Comparison of ENCODE assay signal across 9 cellular contexts in genomic region chr12:64181504-64182291, GRCh38. TPM values are rescaled to one million over a fixed set of nuclear protein-coding genes. Genes with fewer than 3 reads are reported as not detected.
DNase-seq lines count a peak whose midpoint lies in the region; ATAC-seq, FAIRE-seq and TF ChIP-seq lines count a peak whose summit lies in the region.
"Had no signal": no experiment of that assay in that cellular context is flagged by ENCODE, and none has a peak within 500 bp of the region (broad histone marks: within the 10 kb centered on the region; RNA-seq: fewer than 3 reads in every experiment).

No MANE protein-coding gene starts in this region.

- H3K27ac ChIP-seq in keratinocyte (ENCODE audit: control insufficient read depth, insufficient read depth, low read length) (peak overlapping the region; percentile 87), subcutaneous abdominal adipose tissue (ENCODE audit: low read depth, low read length) (peak overlapping the region; percentile 95)

- no peaks in the 10 kb centered on the region for H3K9me1 ChIP-seq in keratinocyte (ENCODE audit: control insufficient read depth, extremely low read depth, insufficient read depth, low read length)

- peak; percentile 98 for FAIRE-seq in keratinocyte (lab: Jason Lieb, UNC)

- peak overlapping the region in 1 of 5 experiments; percentile 12 for H3K4me3 Mint-ChIP-seq in brain
- H3K4me3 Mint-ChIP-seq: activated naive CD8-positive, alpha-beta T cell had no signal

- H3K9me3 Mint-ChIP-seq in brain: peaks cover 0 to 3% (median 0%) of the 10 kb centered on the region in 5 experiments

- DNase-seq in NCI-H2107 treated with DMSO at 0.1 percent for 48 hours (lab: John Stamatoyannopoulos, UW; ENCODE audit: unreplicated experiment) (peak; percentile 57), NCI-H2107 (lab: John Stamatoyannopoulos, UW) (no peak), NCI-H1694 treated with DMSO at 0.1 percent for 48 hours (lab: John Stamatoyannopoulos, UW) (peak; percentile 21), keratinocyte (ENCODE audit: low read depth, low spot score) (peak; percentile 94)
- no peak for DNase-seq in activated CD4-positive, CD25-positive, alpha-beta regulatory T cell treated with anti-CD3 and anti-CD28 coated beads, Interleukin-2, amount 50 U/mL, for 72 hours

- no peaks in the 10 kb centered on the region for H3K27me3 ChIP-seq in keratinocyte (ENCODE audit: control insufficient read depth, extremely low read depth, insufficient read depth, low read length)
- no peaks in the 10 kb centered on the region for H3K27me3 ChIP-seq in subcutaneous abdominal adipose tissue (ENCODE audit: control insufficient read depth in 5 of 5, insufficient read depth in 4 of 5, low read length in 5 of 5)

- H3K4me1 ChIP-seq in keratinocyte (ENCODE audit: control insufficient read depth, extremely low read depth, insufficient read depth, low read length): peaks cover 39% of the 10 kb centered on the region
- H3K4me1 ChIP-seq in subcutaneous abdominal adipose tissue (ENCODE audit: control insufficient read depth in 5 of 5, insufficient read depth in 5 of 5, low read length in 5 of 5): peaks cover 11 to 28% (median 22%) of the 10 kb centered on the region in 5 donors

- peak overlapping the region in 3 of 5 experiments; percentile 25 to 80 (median 71) for H3K27ac Mint-ChIP-seq in brain
- H3K27ac Mint-ChIP-seq: activated naive CD8-positive, alpha-beta T cell had no signal

- peaks cover 30% of the 10 kb centered on the region for H3K4me1 Mint-ChIP-seq in brain

- dilution Hi-C loops in keratinocyte (cut with MboI; ENCODE audit: extremely low pct_ligation_motif_present, low sequenced_read_pairs): no loop called here

- H3K36me3 ChIP-seq in keratinocyte (ENCODE audit: control insufficient read depth in 2 of 2, extremely low read depth in 1 of 2, insufficient read depth in 2 of 2, low read length in 2 of 2): no peaks in the 10 kb centered on the region
- no peaks in the 10 kb centered on the region for H3K36me3 ChIP-seq in subcutaneous abdominal adipose tissue (ENCODE audit: control insufficient read depth in 5 of 5, insufficient read depth in 5 of 5, low read length in 5 of 5)

- H3K27me3 Mint-ChIP-seq in brain: no peaks in the 10 kb centered on the region
- H3K27me3 Mint-ChIP-seq: activated naive CD8-positive, alpha-beta T cell had no signal

- ATAC-seq in HG03432 (IDR thresholded peaks at IDR 0.05; ENCODE audit: unreplicated experiment): no peak

- H3K4me2 ChIP-seq in keratinocyte (ENCODE audit: control insufficient read depth, extremely low read depth, insufficient read depth, low read depth, low read length): peak overlapping the region; percentile 46

- TF ChIP-seq CTCF in brain (conservative IDR thresholded peaks at IDR 0.05): peak; percentile 77 to 79
- TF ChIP-seq CTCF in keratinocyte (optimal IDR thresholded peaks at IDR 0.05 in 1 of 3, IDR thresholded peaks at IDR 0.05 in 1 of 3, conservative IDR thresholded peaks at IDR 0.05 in 1 of 3; ENCODE audit: extremely low read depth in 1 of 3, insufficient read depth in 2 of 3, low read length in 3 of 3): peak; percentile 58 to 78 (median 64)

- H3K79me2 ChIP-seq in keratinocyte (ENCODE audit: control insufficient read depth, insufficient read depth, low read length): no peaks in the 10 kb centered on the region

- H2AFZ ChIP-seq in keratinocyte (ENCODE audit: control insufficient read depth, low read length): peak overlapping the region; percentile 43

- H3K36me3 Mint-ChIP-seq in brain: no peaks in the 10 kb centered on the region

- H4K20me1 ChIP-seq in keratinocyte (ENCODE audit: control insufficient read depth, extremely low read depth, insufficient read depth, low read length): no peaks in the 10 kb centered on the region

- H3K9ac ChIP-seq in keratinocyte (ENCODE audit: control insufficient read depth, extremely low read depth, insufficient read depth, low read length): peak overlapping the region; percentile 1
- peak overlapping the region in 2 of 5 donors; percentile 35 to 57 for H3K9ac ChIP-seq in subcutaneous abdominal adipose tissue (ENCODE audit: low read length in 5 of 5)

- H3K9me3 ChIP-seq in keratinocyte (ENCODE audit: control insufficient read depth, low read depth, low read length) (no peaks in the 10 kb centered on the region), subcutaneous abdominal adipose tissue (ENCODE audit: control insufficient read depth in 5 of 5, low read length in 5 of 5) (no peaks in the 10 kb centered on the region)

- H3K4me3 ChIP-seq in keratinocyte (ENCODE audit: control insufficient read depth in 2 of 3, extremely low read depth in 1 of 3, insufficient read depth in 2 of 3, low read depth in 1 of 3, low read length in 3 of 3) (no peak overlapping the region), subcutaneous abdominal adipose tissue (ENCODE audit: low read depth in 1 of 5, low read length in 5 of 5) (peak overlapping the region in 2 of 5 donors; percentile 0 to 22)

RNA-seq across cellular contexts. Expression of gene KICS2, which starts 40.4 kb away (rescaled TPM):
- 3.2 TPM for polyA plus RNA-seq in brain (ENCODE audit: insufficient read depth, low read depth, low replicate concordance)
- 5.2 to 6.2 TPM (median 5.7 TPM) in 3 replicates for polyA plus RNA-seq in keratinocyte
- 2.0 TPM for polyA plus RNA-seq in keratinocyte (2011; ENCODE audit: low read depth)
- 4.0 and 5.7 TPM in 2 replicates for polyA plus RNA-seq in keratinocyte (2011; cell fraction: cytosol; rRNA removed)
- polyA plus RNA-seq in keratinocyte (2011; cell fraction: nucleus; rRNA removed): 8.1 and 8.5 TPM in 2 replicates
- 4.5 and 6.5 TPM in 2 replicates for polyA plus RNA-seq in keratinocyte (2012; ENCODE audit: low replicate concordance)
- 5.8 to 8.8 TPM (median 6.4 TPM) in 3 replicates for polyA minus RNA-seq in keratinocyte
- polyA minus RNA-seq in keratinocyte (2011; cell fraction: cytosol; rRNA and poly(A)+ RNA removed): 9.4 TPM
- polyA minus RNA-seq in keratinocyte (2011; cell fraction: nucleus; rRNA and poly(A)+ RNA removed): 6.0 and 8.9 TPM in 2 replicates

Comparison
In these comparisons a context has a peak if more than half of its experiments do, and no peak if none do; other contexts are left out.
1. DNase-seq: peak in NCI-H2107 treated with DMSO at 0.1 percent for 48 hours (single experiment), NCI-H1694 treated with DMSO at 0.1 percent for 48 hours (single experiment) and keratinocyte (single experiment); none in NCI-H2107 (single experiment) and activated CD4-positive, CD25-positive, alpha-beta regulatory T cell treated with anti-CD3 and anti-CD28 coated beads, Interleukin-2, amount 50 U/mL, for 72 hours (single experiment).